1 cellular context compared by ENCODE assay signal in the genomic region with DNA sequence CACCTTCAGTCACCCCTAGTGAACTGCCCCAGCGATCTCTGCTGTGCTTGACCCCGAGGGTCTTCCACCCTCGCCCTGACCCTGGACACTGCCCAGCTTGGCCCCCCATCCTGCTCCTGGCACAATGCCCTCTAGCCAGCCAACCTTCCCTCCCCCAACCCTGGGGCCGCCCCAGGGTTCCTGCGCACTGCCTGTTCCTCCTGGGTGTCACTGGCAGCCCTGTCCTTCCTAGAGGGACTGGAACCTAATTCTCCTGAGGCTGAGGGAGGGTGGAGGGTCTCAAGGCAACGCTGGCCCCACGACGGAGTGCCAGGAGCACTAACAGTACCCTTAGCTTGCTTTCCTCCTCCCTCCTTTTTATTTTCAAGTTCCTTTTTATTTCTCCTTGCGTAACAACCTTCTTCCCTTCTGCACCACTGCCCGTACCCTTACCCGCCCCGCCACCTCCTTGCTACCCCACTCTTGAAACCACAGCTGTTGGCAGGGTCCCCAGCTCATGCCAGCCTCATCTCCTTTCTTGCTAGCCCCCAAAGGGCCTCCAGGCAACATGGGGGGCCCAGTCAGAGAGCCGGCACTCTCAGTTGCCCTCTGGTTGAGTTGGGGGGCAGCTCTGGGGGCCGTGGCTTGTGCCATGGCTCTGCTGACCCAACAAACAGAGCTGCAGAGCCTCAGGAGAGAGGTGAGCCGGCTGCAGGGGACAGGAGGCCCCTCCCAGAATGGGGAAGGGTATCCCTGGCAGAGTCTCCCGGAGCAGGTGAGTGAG.
TF ChIP-seq lines count a peak whose summit lies in the region.

Gene TNFSF13 (plus strand): TSS at position 207 of the 763 bp plus-strand sequence. CDS start 290 bp downstream, at position 497.

TF ChIP-seq in HepG2, 621 proteins besides CTCF, POLR2A, EP300 and RAD21 (continued from another document):
- TF ChIP-seq RAD51 (IDR thresholded peaks at IDR 0.05; ENCODE audit: borderline replicate concordance): no peak
- TF ChIP-seq ONECUT2 (CRISPR knock-in tag; IDR thresholded peaks at IDR 0.05): no peak
- TF ChIP-seq ZNF646 (CRISPR knock-in tag; IDR thresholded peaks at IDR 0.05): 0 out of 2 replicates have a peak, but pooled peaks have one; percentile 29
- no peak for TF ChIP-seq ZNF10 (CRISPR knock-in tag; IDR thresholded peaks at IDR 0.05; ENCODE audit: borderline replicate concordance, low read depth)
- TF ChIP-seq NPAS2 (CRISPR knock-in tag; IDR thresholded peaks at IDR 0.05; ENCODE audit: borderline replicate concordance): no peak
- no peak for TF ChIP-seq GATAD2A (CRISPR knock-in tag; IDR thresholded peaks at IDR 0.05)
- no peak for TF ChIP-seq KAT2B (IDR thresholded peaks at IDR 0.05; ENCODE audit: borderline replicate concordance, low read depth, low read length)
- TF ChIP-seq NFIB (CRISPR knock-in tag; IDR thresholded peaks at IDR 0.05; ENCODE audit: borderline replicate concordance): no peak
- TF ChIP-seq, protein P1, sequence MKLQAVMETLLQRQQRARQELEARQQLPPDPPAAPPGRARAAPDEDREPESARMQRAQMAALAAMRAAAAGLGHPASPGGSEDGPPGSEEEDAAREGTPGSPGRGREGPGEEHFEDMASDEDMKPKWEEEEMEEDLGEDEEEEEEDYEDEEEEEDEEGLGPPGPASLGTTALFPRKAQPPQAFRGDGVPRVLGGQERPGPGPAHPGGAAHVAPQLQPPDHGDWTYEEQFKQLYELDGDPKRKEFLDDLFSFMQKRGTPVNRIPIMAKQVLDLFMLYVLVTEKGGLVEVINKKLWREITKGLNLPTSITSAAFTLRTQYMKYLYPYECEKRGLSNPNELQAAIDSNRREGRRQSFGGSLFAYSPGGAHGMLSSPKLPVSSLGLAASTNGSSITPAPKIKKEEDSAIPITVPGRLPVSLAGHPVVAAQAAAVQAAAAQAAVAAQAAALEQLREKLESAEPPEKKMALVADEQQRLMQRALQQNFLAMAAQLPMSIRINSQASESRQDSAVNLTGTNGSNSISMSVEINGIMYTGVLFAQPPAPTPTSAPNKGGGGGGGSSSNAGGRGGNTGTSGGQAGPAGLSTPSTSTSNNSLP (IDR thresholded peaks at IDR 0.05; ENCODE audit: low read depth, low read length): no peak
- TF ChIP-seq KDM5B (CRISPR knock-in tag; IDR thresholded peaks at IDR 0.05; ENCODE audit: borderline replicate concordance): 0 out of 2 replicates have a peak, but pooled peaks have one; percentile 4
- peak; percentile 19 for TF ChIP-seq PCBP2 (optimal IDR thresholded peaks at IDR 0.05; ENCODE audit: low read depth, low read length, poor library complexity, severe bottlenecking)
